Comparison of ENCODE assay signal across 2 cellular contexts in the genomic region with DNA sequence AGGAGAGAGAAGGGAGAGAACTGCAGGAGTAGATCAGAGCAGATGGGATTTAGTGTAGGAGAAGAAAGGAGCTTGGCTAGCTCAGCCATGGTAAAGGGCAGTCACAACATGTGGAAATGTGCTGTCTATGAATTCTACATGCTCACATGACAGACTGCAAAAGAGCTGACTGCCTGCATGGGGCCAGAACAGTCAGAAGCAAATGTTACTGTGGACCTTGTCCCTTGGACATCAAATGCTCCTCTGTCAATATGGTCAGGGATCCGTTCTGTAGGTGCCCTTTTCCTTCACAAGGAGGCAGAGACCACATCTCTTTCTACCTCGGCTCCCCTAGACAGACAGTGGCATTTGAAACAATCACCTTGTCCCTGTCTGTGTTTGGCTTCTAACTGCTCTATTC.
TF ChIP-seq lines count a peak whose summit lies in the region.

No MANE protein-coding gene starts in this region.

TF ChIP-seq in GM23338, 12 proteins besides CTCF, POLR2A, EP300 and RAD21 (continued from another document):
- no peak for TF ChIP-seq ZNF114 (CRISPR knock-in tag; IDR thresholded peaks at IDR 0.05)
- TF ChIP-seq, protein P1, sequence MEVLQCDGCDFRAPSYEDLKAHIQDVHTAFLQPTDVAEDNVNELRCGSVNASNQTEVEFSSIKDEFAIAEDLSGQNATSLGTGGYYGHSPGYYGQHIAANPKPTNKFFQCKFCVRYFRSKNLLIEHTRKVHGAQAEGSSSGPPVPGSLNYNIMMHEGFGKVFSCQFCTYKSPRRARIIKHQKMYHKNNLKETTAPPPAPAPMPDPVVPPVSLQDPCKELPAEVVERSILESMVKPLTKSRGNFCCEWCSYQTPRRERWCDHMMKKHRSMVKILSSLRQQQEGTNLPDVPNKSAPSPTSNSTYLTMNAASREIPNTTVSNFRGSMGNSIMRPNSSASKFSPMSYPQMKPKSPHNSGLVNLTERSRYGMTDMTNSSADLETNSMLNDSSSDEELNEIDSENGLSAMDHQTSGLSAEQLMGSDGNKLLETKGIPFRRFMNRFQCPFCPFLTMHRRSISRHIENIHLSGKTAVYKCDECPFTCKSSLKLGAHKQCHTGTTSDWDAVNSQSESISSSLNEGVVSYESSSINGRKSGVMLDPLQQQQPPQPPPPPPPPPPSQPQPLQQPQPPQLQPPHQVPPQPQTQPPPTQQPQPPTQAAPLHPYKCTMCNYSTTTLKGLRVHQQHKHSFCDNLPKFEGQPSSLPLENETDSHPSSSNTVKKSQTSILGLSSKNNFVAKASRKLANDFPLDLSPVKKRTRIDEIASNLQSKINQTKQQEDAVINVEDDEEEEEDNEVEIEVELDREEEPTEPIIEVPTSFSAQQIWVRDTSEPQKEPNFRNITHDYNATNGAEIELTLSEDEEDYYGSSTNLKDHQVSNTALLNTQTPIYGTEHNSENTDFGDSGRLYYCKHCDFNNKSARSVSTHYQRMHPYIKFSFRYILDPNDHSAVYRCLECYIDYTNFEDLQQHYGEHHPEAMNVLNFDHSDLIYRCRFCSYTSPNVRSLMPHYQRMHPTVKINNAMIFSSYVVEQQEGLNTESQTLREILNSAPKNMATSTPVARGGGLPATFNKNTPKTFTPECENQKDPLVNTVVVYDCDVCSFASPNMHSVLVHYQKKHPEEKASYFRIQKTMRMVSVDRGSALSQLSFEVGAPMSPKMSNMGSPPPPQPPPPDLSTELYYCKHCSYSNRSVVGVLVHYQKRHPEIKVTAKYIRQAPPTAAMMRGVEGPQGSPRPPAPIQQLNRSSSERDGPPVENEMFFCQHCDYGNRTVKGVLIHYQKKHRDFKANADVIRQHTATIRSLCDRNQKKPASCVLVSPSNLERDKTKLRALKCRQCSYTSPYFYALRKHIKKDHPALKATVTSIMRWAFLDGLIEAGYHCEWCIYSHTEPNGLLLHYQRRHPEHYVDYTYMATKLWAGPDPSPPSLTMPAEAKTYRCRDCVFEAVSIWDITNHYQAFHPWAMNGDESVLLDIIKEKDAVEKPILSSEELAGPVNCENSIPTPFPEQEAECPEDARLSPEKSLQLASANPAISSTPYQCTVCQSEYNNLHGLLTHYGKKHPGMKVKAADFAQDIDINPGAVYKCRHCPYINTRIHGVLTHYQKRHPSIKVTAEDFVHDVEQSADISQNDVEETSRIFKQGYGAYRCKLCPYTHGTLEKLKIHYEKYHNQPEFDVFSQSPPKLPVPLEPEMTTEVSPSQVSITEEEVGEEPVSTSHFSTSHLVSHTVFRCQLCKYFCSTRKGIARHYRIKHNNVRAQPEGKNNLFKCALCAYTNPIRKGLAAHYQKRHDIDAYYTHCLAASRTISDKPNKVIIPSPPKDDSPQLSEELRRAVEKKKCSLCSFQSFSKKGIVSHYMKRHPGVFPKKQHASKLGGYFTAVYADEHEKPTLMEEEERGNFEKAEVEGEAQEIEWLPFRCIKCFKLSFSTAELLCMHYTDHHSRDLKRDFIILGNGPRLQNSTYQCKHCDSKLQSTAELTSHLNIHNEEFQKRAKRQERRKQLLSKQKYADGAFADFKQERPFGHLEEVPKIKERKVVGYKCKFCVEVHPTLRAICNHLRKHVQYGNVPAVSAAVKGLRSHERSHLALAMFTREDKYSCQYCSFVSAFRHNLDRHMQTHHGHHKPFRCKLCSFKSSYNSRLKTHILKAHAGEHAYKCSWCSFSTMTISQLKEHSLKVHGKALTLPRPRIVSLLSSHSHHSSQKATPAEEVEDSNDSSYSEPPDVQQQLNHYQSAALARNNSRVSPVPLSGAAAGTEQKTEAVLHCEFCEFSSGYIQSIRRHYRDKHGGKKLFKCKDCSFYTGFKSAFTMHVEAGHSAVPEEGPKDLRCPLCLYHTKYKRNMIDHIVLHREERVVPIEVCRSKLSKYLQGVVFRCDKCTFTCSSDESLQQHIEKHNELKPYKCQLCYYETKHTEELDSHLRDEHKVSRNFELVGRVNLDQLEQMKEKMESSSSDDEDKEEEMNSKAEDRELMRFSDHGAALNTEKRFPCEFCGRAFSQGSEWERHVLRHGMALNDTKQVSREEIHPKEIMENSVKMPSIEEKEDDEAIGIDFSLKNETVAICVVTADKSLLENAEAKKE (CRISPR knock-in tag; IDR thresholded peaks at IDR 0.05), result no peak
- TF ChIP-seq JUNB (IDR thresholded peaks at IDR 0.05; ENCODE audit: unreplicated experiment), result no peak
- no peak for TF ChIP-seq POLR2AphosphoS5 (IDR thresholded peaks at IDR 0.05; ENCODE audit: low read depth)
- no peak for TF ChIP-seq EZH2phosphoT487 (IDR thresholded peaks at IDR 0.05; ENCODE audit: unreplicated experiment)
- TF ChIP-seq EZH2 (IDR thresholded peaks at IDR 0.05; ENCODE audit: low read depth, unreplicated experiment), result no peak
- TF ChIP-seq REST (IDR thresholded peaks at IDR 0.05; ENCODE audit: unreplicated experiment), result no peak
- TF ChIP-seq NANOG (IDR thresholded peaks at IDR 0.05; ENCODE audit: borderline replicate concordance), result no peak
- TF ChIP-seq STAT1 (IDR thresholded peaks at IDR 0.05; ENCODE audit: unreplicated experiment), result no peak
- TF ChIP-seq ZNF331 (CRISPR knock-in tag; IDR thresholded peaks at IDR 0.05; ENCODE audit: low read depth), result no peak

TF ChIP-seq in IMR-90, 13 proteins besides CTCF, POLR2A, EP300 and RAD21 (continued from another document):
- TF ChIP-seq MXI1 (IDR thresholded peaks at IDR 0.05; ENCODE audit: borderline replicate concordance, low read depth, low read length), result no peak
- no peak for TF ChIP-seq BHLHE40 (IDR thresholded peaks at IDR 0.05; ENCODE audit: low read depth, low read length)
- TF ChIP-seq NFE2L2 (IDR thresholded peaks at IDR 0.05; ENCODE audit: low read depth, low read length), result no peak
- no peak for TF ChIP-seq MAFK (IDR thresholded peaks at IDR 0.05; ENCODE audit: low read depth, low read length)
- TF ChIP-seq CHD1 (IDR thresholded peaks at IDR 0.05; ENCODE audit: low read depth, low read length), result no peak
